In genomic region chr7:100765250-100765649, GRCh38 we compare ENCODE assay signal across 16 cellular contexts. TPM values are rescaled to one million over a fixed set of nuclear protein-coding genes. Genes with fewer than 3 reads are reported as not detected.
DNase-seq lines count a peak whose midpoint lies in the region; ATAC-seq, FAIRE-seq and TF ChIP-seq lines count a peak whose summit lies in the region.
"Had no signal": no experiment of that assay in that cellular context is flagged by ENCODE, and none has a peak within 500 bp of the region (broad histone marks: within the 10 kb centered on the region; RNA-seq: fewer than 3 reads in every experiment).

No MANE protein-coding gene starts in this region.

- H3K27me3 ChIP-seq in GM23338 (ENCODE audit: insufficient read depth) (no peaks in the 10 kb centered on the region), keratinocyte (ENCODE audit: control insufficient read depth, extremely low read depth, insufficient read depth, low read length) (no peaks in the 10 kb centered on the region)
- H3K27me3 ChIP-seq: BLaER1 treated with 17β-estradiol and CSF1 and Interleukin-3, amounts not matched to agents 10 nM and 100 nM had no signal

- no peaks in the 10 kb centered on the region for H3K36me3 ChIP-seq in GM23338 (ENCODE audit: insufficient read depth)
- H3K36me3 ChIP-seq in keratinocyte (ENCODE audit: control insufficient read depth in 2 of 2, extremely low read depth in 1 of 2, insufficient read depth in 2 of 2, low read length in 2 of 2): no peaks in the 10 kb centered on the region
- H3K36me3 ChIP-seq: BLaER1 treated with 17β-estradiol and CSF1 and Interleukin-3, amounts not matched to agents 10 nM and 100 nM had no signal

- no peak overlapping the region for H3K4me3 ChIP-seq in GM23338
- H3K4me3 ChIP-seq in keratinocyte (ENCODE audit: control insufficient read depth in 2 of 3, extremely low read depth in 1 of 3, insufficient read depth in 2 of 3, low read depth in 1 of 3, low read length in 3 of 3): no peak overlapping the region
- H3K4me3 ChIP-seq in skin epidermis: no peak overlapping the region
- H3K4me3 ChIP-seq: BLaER1 treated with 17β-estradiol and CSF1 and Interleukin-3, amounts not matched to agents 10 nM and 100 nM had no signal

- H3K9me2 ChIP-seq in GM23338 (ENCODE audit: insufficient read depth): no peaks in the 10 kb centered on the region

- H3K9ac ChIP-seq in keratinocyte (ENCODE audit: control insufficient read depth, extremely low read depth, insufficient read depth, low read length): peak overlapping the region; percentile 44
- H3K9ac ChIP-seq: BLaER1 treated with 17β-estradiol and CSF1 and Interleukin-3, amounts not matched to agents 10 nM and 100 nM had no signal

- H3K36me3 Mint-ChIP-seq in GM23338 (ENCODE audit: low read depth) (no peaks in the 10 kb centered on the region), WTC11 (no peaks in the 10 kb centered on the region)
- H3K36me3 Mint-ChIP-seq: CD4-positive, CD25-positive, alpha-beta regulatory T cell had no signal

- H3K27me3 Mint-ChIP-seq in GM23338 (ENCODE audit: insufficient read depth, low read depth, poor library complexity) (peaks cover 12% of the 10 kb centered on the region), WTC11 (ENCODE audit: low read depth) (no peaks in the 10 kb centered on the region; the same call in 1 of the 2 replicates)

- CTCF ChIA-PET in WTC11 (lab: Charles Lee): interaction anchor here (0.5 to 3.5 kb wide), 6 partner anchors 16 to 139 kb away, joined by 3 to 11 read pairs (median 6); partner anchors contain the start of genes POP7 and SRRT

- H3K4me2 ChIP-seq in GM23338 (no peak overlapping the region), keratinocyte (ENCODE audit: control insufficient read depth, extremely low read depth, insufficient read depth, low read depth, low read length) (peak overlapping the region; percentile 32)
- H3K4me2 ChIP-seq: BLaER1 treated with 17β-estradiol and CSF1 and Interleukin-3, amounts not matched to agents 10 nM and 100 nM had no signal

- H3F3A ChIP-seq in GM23338 (replicated peaks; ENCODE audit: low read depth): no peaks in the 10 kb centered on the region

- H3K9me3 ChIP-seq in keratinocyte (ENCODE audit: control insufficient read depth, low read depth, low read length): no peaks in the 10 kb centered on the region
- H3K9me3 ChIP-seq: BLaER1 treated with 17β-estradiol and CSF1 and Interleukin-3, amounts not matched to agents 10 nM and 100 nM had no signal

- no peaks in the 10 kb centered on the region for H4K20me1 ChIP-seq in GM23338 (replicated peaks; ENCODE audit: insufficient read depth)
- no peaks in the 10 kb centered on the region for H4K20me1 ChIP-seq in keratinocyte (ENCODE audit: control insufficient read depth, extremely low read depth, insufficient read depth, low read length)
- H4K20me1 ChIP-seq: BLaER1 treated with 17β-estradiol and CSF1 and Interleukin-3, amounts not matched to agents 10 nM and 100 nM had no signal

- H3K9me3 Mint-ChIP-seq in GM23338: no peaks in the 10 kb centered on the region
- H3K9me3 Mint-ChIP-seq in WTC11: no peaks in the 10 kb centered on the region
- H3K9me3 Mint-ChIP-seq: CD4-positive, CD25-positive, alpha-beta regulatory T cell had no signal

- no peak for DNase-seq in GM23338 (ENCODE audit: low spot score)
- DNase-seq in WTC11 (ENCODE audit: low spot score): no peak
- DNase-seq in keratinocyte (ENCODE audit: low read depth, low spot score): no peak
- DNase-seq in NCI-H748 (lab: John Stamatoyannopoulos, UW; ENCODE audit: unreplicated experiment): no peak
- no peak for DNase-seq in midbrain (lab: John Stamatoyannopoulos, UW)
- no peak for DNase-seq in Right ventricle myocardium superior
- DNase-seq: 8988T; AML-193; CD4-positive, CD25-positive, alpha-beta regulatory T cell; DMS53; GF-D8 had no signal

- H3K4me1 ChIP-seq in GM23338 (ENCODE audit: insufficient read depth) (no peaks in the 10 kb centered on the region), keratinocyte (ENCODE audit: control insufficient read depth, extremely low read depth, insufficient read depth, low read length) (peaks cover 27% of the 10 kb centered on the region)

- ATAC-seq in GM23338 (no peak), WTC11 (no peak), Right ventricle myocardium superior (ENCODE audit: poor library complexity) (no peak), HG02571 (IDR thresholded peaks at IDR 0.05; ENCODE audit: unreplicated experiment) (no peak)

- H3K27ac Mint-ChIP-seq in GM23338: no peak overlapping the region
- peak overlapping the region; percentile 30; the same call in 1 of the 2 replicates for H3K27ac Mint-ChIP-seq in WTC11
- H3K27ac Mint-ChIP-seq: CD4-positive, CD25-positive, alpha-beta regulatory T cell had no signal

- dilution Hi-C loops in keratinocyte (cut with MboI; ENCODE audit: extremely low pct_ligation_motif_present, low sequenced_read_pairs): no loop called here

- H2AFZ ChIP-seq in GM23338 (peak overlapping the region; percentile 32; the same call in 1 of the 2 replicates), keratinocyte (ENCODE audit: control insufficient read depth, low read length) (peak overlapping the region; percentile 68)

- H3K79me2 ChIP-seq in GM23338 (replicated peaks; ENCODE audit: insufficient read depth): no peaks in the 10 kb centered on the region
- H3K79me2 ChIP-seq in keratinocyte (ENCODE audit: control insufficient read depth, insufficient read depth, low read length): no peaks in the 10 kb centered on the region

- TF ChIP-seq CTCF in GM23338 (conservative IDR thresholded peaks at IDR 0.05; ENCODE audit: low read depth in 2 of 2) (no peak), WTC11 (IDR thresholded peaks at IDR 0.05) (no peak), keratinocyte (optimal IDR thresholded peaks at IDR 0.05 in 1 of 3, IDR thresholded peaks at IDR 0.05 in 1 of 3, conservative IDR thresholded peaks at IDR 0.05 in 1 of 3; ENCODE audit: extremely low read depth in 1 of 3, insufficient read depth in 2 of 3, low read length in 3 of 3) (no peak)

- no peaks in the 10 kb centered on the region for H3K9me1 ChIP-seq in keratinocyte (ENCODE audit: control insufficient read depth, extremely low read depth, insufficient read depth, low read length)

- intact Hi-C loops in Right ventricle myocardium superior (cut with DNase I): no loop called here

- H3K4me1 Mint-ChIP-seq in GM23338 (peaks cover 3% of the 10 kb centered on the region; the same call in 1 of the 3 replicates), WTC11 (0 out of 2 replicates have a peak, but pooled peaks cover 2% of the 10 kb centered on the region)
- H3K4me1 Mint-ChIP-seq: CD4-positive, CD25-positive, alpha-beta regulatory T cell had no signal

- POLR2A ChIA-PET in WTC11 (lab: Charles Lee): no interaction called here

- no peak overlapping the region for H3K27ac ChIP-seq in GM23338 (ENCODE audit: low read depth)
- H3K27ac ChIP-seq in keratinocyte (ENCODE audit: control insufficient read depth, insufficient read depth, low read length): peak overlapping the region; percentile 67
- peak overlapping the region in 11 of 21 experiments; percentile 35 to 76 (median 46) for H3K27ac ChIP-seq in skin epidermis
- H3K27ac ChIP-seq: BLaER1 treated with 17β-estradiol and CSF1 and Interleukin-3, amounts not matched to agents 10 nM and 100 nM; HL-60 had no signal

- no peak for FAIRE-seq in keratinocyte (lab: Jason Lieb, UNC)
- FAIRE-seq: H54 had no signal

- H3K4me3 Mint-ChIP-seq in GM23338: no peak overlapping the region
- no peak overlapping the region for H3K4me3 Mint-ChIP-seq in WTC11
- H3K4me3 Mint-ChIP-seq: CD4-positive, CD25-positive, alpha-beta regulatory T cell had no signal

TF ChIP-seq in GM23338, 12 proteins besides CTCF, POLR2A, EP300 and RAD21 (continues in another document):
- TF ChIP-seq ZNF331 (CRISPR knock-in tag; IDR thresholded peaks at IDR 0.05; ENCODE audit: low read depth): no peak

RNA-seq across cellular contexts. Expression of gene ZAN, which starts 31.9 kb away (rescaled TPM):
- 0.03 TPM in 1 of 2 replicates, not detected in the other for total RNA-seq in GM23338 (2014; rRNA removed; shearing (Covaris generic))
- polyA plus RNA-seq in GM23338 (2016; fragmentation: Nextera tagmentation; extraction: Ambion mirVana) (0.07 TPM in 1 of 2 replicates, not detected in the other), keratinocyte (0.09 to 0.36 TPM (median 0.14 TPM) in 3 replicates)
- total RNA-seq in WTC11 (2021) (0.02 to 0.07 TPM (median 0.02 TPM) in 3 replicates), Right ventricle myocardium superior (not detected)
- 0.07 TPM for polyA plus RNA-seq in keratinocyte (2011; ENCODE audit: low read depth)
- polyA plus RNA-seq in keratinocyte (2011; cell fraction: cytosol; rRNA removed): 0.04 and 0.09 TPM in 2 replicates
- 0.23 and 0.24 TPM in 2 replicates for polyA plus RNA-seq in keratinocyte (2011; cell fraction: nucleus; rRNA removed)
- polyA plus RNA-seq in keratinocyte (2012; ENCODE audit: low replicate concordance): 0.03 and 0.04 TPM in 2 replicates
- polyA minus RNA-seq in keratinocyte: 0.30 to 0.86 TPM (median 0.51 TPM) in 3 replicates
- not detected for polyA minus RNA-seq in keratinocyte (2011; cell fraction: cytosol; rRNA and poly(A)+ RNA removed)
- 0.21 and 0.31 TPM in 2 replicates for polyA minus RNA-seq in keratinocyte (2011; cell fraction: nucleus; rRNA and poly(A)+ RNA removed)
- total RNA-seq: CD4-positive, CD25-positive, alpha-beta regulatory T cell had no signal
- polyA plus RNA-seq: CD4-positive, CD25-positive, alpha-beta regulatory T cell had no signal

RNA-seq across cellular contexts. Expression of gene EPO, which starts 45.0 kb away (rescaled TPM):
- total RNA-seq in GM23338 (2014; rRNA removed; shearing (Covaris generic)): 0.89 TPM in 1 of 2 replicates, not detected in the other
- polyA plus RNA-seq in GM23338 (2016; fragmentation: Nextera tagmentation; extraction: Ambion mirVana) (0.97 and 1.0 TPM in 2 replicates), keratinocyte (0.35 to 0.86 TPM (median 0.41 TPM) in 3 replicates)
- total RNA-seq in WTC11 (2021) (0.63 to 0.76 TPM (median 0.66 TPM) in 3 replicates), Right ventricle myocardium superior (not detected)
- not detected for polyA plus RNA-seq in keratinocyte (2011; ENCODE audit: low read depth)
- polyA plus RNA-seq in keratinocyte (2011; cell fraction: cytosol; rRNA removed): 0.47 and 0.62 TPM in 2 replicates
- polyA plus RNA-seq in keratinocyte (2011; cell fraction: nucleus; rRNA removed): 0.63 and 0.82 TPM in 2 replicates
- 0.56 and 0.76 TPM in 2 replicates for polyA plus RNA-seq in keratinocyte (2012; ENCODE audit: low replicate concordance)
- polyA minus RNA-seq in keratinocyte: 0.19 to 0.30 TPM in 2 of 3 replicates, not detected in the other
- not detected for polyA minus RNA-seq in keratinocyte (2011; cell fraction: cytosol; rRNA and poly(A)+ RNA removed)
- not detected in 2 replicates for polyA minus RNA-seq in keratinocyte (2011; cell fraction: nucleus; rRNA and poly(A)+ RNA removed)
- total RNA-seq: CD4-positive, CD25-positive, alpha-beta regulatory T cell had no signal

RNA-seq across cellular contexts. Expression of gene POP7, which starts 59.3 kb away (rescaled TPM):
- 87.3 and 110 TPM in 2 replicates for total RNA-seq in GM23338 (2014; rRNA removed; shearing (Covaris generic))
- polyA plus RNA-seq in GM23338 (2016; fragmentation: Nextera tagmentation; extraction: Ambion mirVana) (216 and 219 TPM in 2 replicates), keratinocyte (37.8 to 50.3 TPM (median 44.6 TPM) in 3 replicates)
- total RNA-seq in WTC11 (2021) (71.9 to 79.2 TPM (median 78.1 TPM) in 3 replicates), Right ventricle myocardium superior (27.1 TPM)
- 18.1 TPM for polyA plus RNA-seq in keratinocyte (2011; ENCODE audit: low read depth)
- 24.1 and 49.2 TPM in 2 replicates for polyA plus RNA-seq in keratinocyte (2011; cell fraction: cytosol; rRNA removed)
- 18.0 and 18.3 TPM in 2 replicates for polyA plus RNA-seq in keratinocyte (2011; cell fraction: nucleus; rRNA removed)
- 37.8 and 65.6 TPM in 2 replicates for polyA plus RNA-seq in keratinocyte (2012; ENCODE audit: low replicate concordance)
- 15.3 to 22.5 TPM (median 19.2 TPM) in 3 replicates for polyA minus RNA-seq in keratinocyte
- polyA minus RNA-seq in keratinocyte (2011; cell fraction: cytosol; rRNA and poly(A)+ RNA removed): 40.7 TPM
- 7.1 and 9.0 TPM in 2 replicates for polyA minus RNA-seq in keratinocyte (2011; cell fraction: nucleus; rRNA and poly(A)+ RNA removed)
